ENCODE assay signal across 20 cellular contexts in genomic region chr15:56102401-56102800, GRCh38.
DNase-seq lines count a peak whose midpoint lies in the region; ATAC-seq, FAIRE-seq and TF ChIP-seq lines count a peak whose summit lies in the region.
"Had no signal": no experiment of that assay in that cellular context is flagged by ENCODE, and none has a peak within 500 bp of the region (broad histone marks: within the 10 kb centered on the region; RNA-seq: fewer than 3 reads in every experiment).

No MANE protein-coding gene starts in this region.

- FAIRE-seq in pancreas (lab: Jason Lieb, UNC): no peak
- FAIRE-seq: GM18507, GM19239, HepG2 had no signal

- no peak for TF ChIP-seq POLR2A in suprapubic skin (IDR thresholded peaks at IDR 0.05)

- DNase-seq in Right ventricle myocardium inferior (ENCODE audit: missing footprints) (no peak), cardiac septum (ENCODE audit: low spot score) (no peak), globus pallidus (ENCODE audit: low spot score) (peak; percentile 41), pancreas (no peak), tibial artery (peak in 1 of 2 donors; percentile 20), suprapubic skin (ENCODE audit: low spot score in 2 of 2) (no peak), DMS 273 treated with DMSO at 0.1 percent for 48 hours (lab: John Stamatoyannopoulos, UW) (no peak)
- no peak for DNase-seq in activated CD4-positive, alpha-beta memory T cell treated with anti-CD3 and anti-CD28 coated beads, Interleukin-2, amount 10 ng/mL, durations not matched to agents 7 days and 5 days
- DNase-seq: CD8-positive, alpha-beta memory T cell; MG63; NCI-H1105; NCI-H187 treated with DMSO at 0.1 percent for 48 hours; NCI-H82 had no signal

- H3K4me1 ChIP-seq in pancreas: peaks cover 0 to 4% (median 3%) of the 10 kb centered on the region in 3 donors
- peaks cover 0 to 27% (median 9%) of the 10 kb centered on the region in 4 donors for H3K4me1 ChIP-seq in tibial artery
- peaks cover 6% of the 10 kb centered on the region for H3K4me1 ChIP-seq in suprapubic skin
- H3K4me1 ChIP-seq: BLaER1, HAP-1 had no signal

- no peak overlapping the region for H3K4me3 Mint-ChIP-seq in activated CD4-positive, alpha-beta memory T cell treated with anti-CD3 and anti-CD28 coated beads, Interleukin-2, amount 10 ng/mL, durations not matched to agents 7 days and 5 days
- H3K4me3 Mint-ChIP-seq: CD8-positive, alpha-beta memory T cell had no signal

- ATAC-seq in Right ventricle myocardium inferior: peak; percentile 69
- peak; percentile 51 to 73 (median 64) for ATAC-seq in pancreas
- ATAC-seq: HepG2 had no signal

- H3K36me3 ChIP-seq in pancreas: peaks cover 0 to 7% (median 0%) of the 10 kb centered on the region in 3 donors
- H3K36me3 ChIP-seq in tibial artery: peaks cover 0 to 5% (median 4%) of the 10 kb centered on the region in 3 donors
- H3K36me3 ChIP-seq in suprapubic skin: peaks cover 11% of the 10 kb centered on the region

- no peaks in the 10 kb centered on the region for H3K9me3 Mint-ChIP-seq in activated CD4-positive, alpha-beta memory T cell treated with anti-CD3 and anti-CD28 coated beads, Interleukin-2, amount 10 ng/mL, durations not matched to agents 7 days and 5 days
- H3K9me3 Mint-ChIP-seq: CD8-positive, alpha-beta memory T cell had no signal

- H3K4me3 ChIP-seq in pancreas (no peak overlapping the region), tibial artery (no peak overlapping the region), suprapubic skin (no peak overlapping the region)
- H3K4me3 ChIP-seq: BLaER1, HAP-1, MG63 had no signal

- intact Hi-C loops in Right ventricle myocardium inferior (cut with DNase I) (loop anchor here (5.0 kb wide), 1 partner anchor 140 kb away; the partner anchor contains the start of gene RFX7), cardiac septum (cut with DNase I) (loop anchor here (10.0 kb wide), 1 partner anchor 142 kb away; the partner anchor contains the start of gene RFX7), pancreas (cut with DNase I) (no loop called here), tibial artery (cut with DNase I; ENCODE audit: low total_unique reads) (no loop called here)

- H3K27ac Mint-ChIP-seq in activated CD4-positive, alpha-beta memory T cell treated with anti-CD3 and anti-CD28 coated beads, Interleukin-2, amount 10 ng/mL, durations not matched to agents 7 days and 5 days: no peak overlapping the region

- CTCF ChIA-PET in activated CD4-positive, alpha-beta memory T cell treated with anti-CD3 and anti-CD28 coated beads, Interleukin-2, amount 10 ng/mL, durations not matched to agents 7 days and 5 days (lab: Charles Lee): no interaction called here

- H3K36me3 Mint-ChIP-seq in activated CD4-positive, alpha-beta memory T cell treated with anti-CD3 and anti-CD28 coated beads, Interleukin-2, amount 10 ng/mL, durations not matched to agents 7 days and 5 days (ENCODE audit: low read depth): peaks cover 17% of the 10 kb centered on the region

- H3K4me1 Mint-ChIP-seq in activated CD4-positive, alpha-beta memory T cell treated with anti-CD3 and anti-CD28 coated beads, Interleukin-2, amount 10 ng/mL, durations not matched to agents 7 days and 5 days: no peaks in the 10 kb centered on the region

- H3K27me3 ChIP-seq in pancreas (no peaks in the 10 kb centered on the region), tibial artery (no peaks in the 10 kb centered on the region), suprapubic skin (no peaks in the 10 kb centered on the region)
- H3K27me3 ChIP-seq: BLaER1, MG63 had no signal

- TF ChIP-seq CTCF in pancreas (IDR thresholded peaks at IDR 0.05) (no peak), tibial artery (IDR thresholded peaks at IDR 0.05) (no peak), suprapubic skin (IDR thresholded peaks at IDR 0.05) (no peak)

- WGBS in pancreas, 2 donors: 37 to 47% methylated on average over 3 of the region's 3 CpGs
- WGBS in suprapubic skin: 48% methylated on average over 3 of the region's 3 CpGs

- H3K27ac ChIP-seq in pancreas: no peak overlapping the region
- peak overlapping the region; percentile 64 to 66 for H3K27ac ChIP-seq in tibial artery
- no peak overlapping the region for H3K27ac ChIP-seq in suprapubic skin
- H3K27ac ChIP-seq: 22Rv1, BLaER1, KMS-11 had no signal

- no peaks in the 10 kb centered on the region for H3K9me3 ChIP-seq in pancreas
- H3K9me3 ChIP-seq in tibial artery: no peaks in the 10 kb centered on the region
- H3K9me3 ChIP-seq in suprapubic skin: no peaks in the 10 kb centered on the region
- H3K9me3 ChIP-seq: BLaER1, HAP-1, MG63 had no signal

- POLR2A ChIA-PET in activated CD4-positive, alpha-beta memory T cell treated with anti-CD3 and anti-CD28 coated beads, Interleukin-2, amount 10 ng/mL, durations not matched to agents 7 days and 5 days (lab: Charles Lee): no interaction called here

- no peak for TF ChIP-seq EP300 in suprapubic skin (IDR thresholded peaks at IDR 0.05)

- no peaks in the 10 kb centered on the region for H3K27me3 Mint-ChIP-seq in activated CD4-positive, alpha-beta memory T cell treated with anti-CD3 and anti-CD28 coated beads, Interleukin-2, amount 10 ng/mL, durations not matched to agents 7 days and 5 days
- H3K27me3 Mint-ChIP-seq: CD8-positive, alpha-beta memory T cell had no signal

Comparison
In these comparisons a context has a peak if more than half of its experiments do, and no peak if none do; other contexts are left out.
1. H3K27ac ChIP-seq: peak in tibial artery (2 of 2); none in pancreas (0 of 4) and suprapubic skin (single experiment).
2. intact Hi-C loops: an anchor here in Right ventricle myocardium inferior (5.0 kb wide) and cardiac septum (10.0 kb wide); none called in pancreas and tibial artery.